In genomic region chr22:27045103-27045940, GRCh38 we compare ENCODE assay signal across 15 cellular contexts.
DNase-seq lines count a peak whose midpoint lies in the region; ATAC-seq and TF ChIP-seq lines count a peak whose summit lies in the region.
"Had no signal": no experiment of that assay in that cellular context is flagged by ENCODE, and none has a peak within 500 bp of the region (broad histone marks: within the 10 kb centered on the region; RNA-seq: fewer than 3 reads in every experiment).

No MANE protein-coding gene starts in this region.

- 61 to 62% methylated on average over 7 of the region's 7 CpGs for WGBS in aorta, 2 donors

- H3K9me3 Mint-ChIP-seq in nephron progenitor cell = peaks cover 3% of the 10 kb centered on the region
- H3K9me3 Mint-ChIP-seq: T-helper 2 cell treated with Interferon-gamma antibody and Interleukin-4, amounts not matched to agents 5 μg/mL and 100 μg/mL, for 36 hours had no signal

- H3K36me3 Mint-ChIP-seq in nephron progenitor cell (ENCODE audit: low read depth) = no peaks in the 10 kb centered on the region

- ATAC-seq in aorta (ENCODE audit: low FRiP score) (no peak), GM21529 (IDR thresholded peaks at IDR 0.05; ENCODE audit: unreplicated experiment) (no peak)
- ATAC-seq: stimulated activated naive CD8-positive, alpha-beta T cell treated with anti-CD3 and anti-CD28 coated beads, Interleukin-15, Interleukin-2, amounts not matched to agents 100 U/mL and 50 U/mL, for 24 hours had no signal

- H3K36me3 ChIP-seq in kidney epithelial cell (ENCODE audit: control insufficient read depth, insufficient read depth, low read length) = no peaks in the 10 kb centered on the region
- no peaks in the 10 kb centered on the region for H3K36me3 ChIP-seq in aorta (ENCODE audit: control insufficient read depth in 1 of 2, insufficient read depth in 2 of 2, low read length in 1 of 2)

- H3K4me1 ChIP-seq in aorta (ENCODE audit: control insufficient read depth in 1 of 2, insufficient read depth in 2 of 2, low read length in 2 of 2) = peaks cover 2 to 6% of the 10 kb centered on the region in 2 donors

- DNase-seq in COLO829 (ENCODE audit: low spot score) = peak; percentile 7
- peak; percentile 5 for DNase-seq in NCI-H146 (lab: John Stamatoyannopoulos, UW)
- peak; percentile 57 for DNase-seq in astrocyte of the hippocampus (ENCODE audit: low read depth, low spot score)
- DNase-seq in kidney epithelial cell (ENCODE audit: low read depth) = peak; percentile 28
- no peak for DNase-seq in aorta
- no peak for DNase-seq in NCI-H2029 treated with DMSO at 0.1 percent for 48 hours (lab: John Stamatoyannopoulos, UW)
- DNase-seq in nephron progenitor cell = no peak
- DNase-seq: activated CD8-positive, alpha-beta memory T cell treated with anti-CD3 and anti-CD28 coated beads, Interleukin-2, amount 50 U/mL, for 48 hours; anterior cingulate cortex; NCI-H774; stimulated activated naive CD8-positive, alpha-beta T cell treated with anti-CD3 and anti-CD28 coated beads, Interleukin-15, Interleukin-2, amounts not matched to agents 100 U/mL and 50 U/mL, for 24 hours had no signal

- no peaks in the 10 kb centered on the region for H3K9me3 ChIP-seq in aorta (ENCODE audit: control insufficient read depth, low read length)

- H3K27me3 ChIP-seq in kidney epithelial cell (ENCODE audit: control insufficient read depth, insufficient read depth, low read length) (no peaks in the 10 kb centered on the region), aorta (ENCODE audit: control insufficient read depth in 1 of 2, insufficient read depth in 2 of 2, low read length in 1 of 2) (no peaks in the 10 kb centered on the region)

- peaks cover 72% of the 10 kb centered on the region for H3K27me3 Mint-ChIP-seq in nephron progenitor cell (ENCODE audit: low read depth, poor library complexity)

- H3K4me3 Mint-ChIP-seq in nephron progenitor cell = no peak overlapping the region
- H3K4me3 Mint-ChIP-seq: IgD-negative memory B cell; T-helper 2 cell treated with Interferon-gamma antibody and Interleukin-4, amounts not matched to agents 5 μg/mL and 100 μg/mL, for 36 hours had no signal

- H3K27ac Mint-ChIP-seq in nephron progenitor cell = no peak overlapping the region
- H3K27ac Mint-ChIP-seq: IgD-negative memory B cell; T-helper 2 cell treated with Interferon-gamma antibody and Interleukin-4, amounts not matched to agents 5 μg/mL and 100 μg/mL, for 36 hours had no signal

- intact Hi-C loops in aorta (cut with DNase I) = no loop called here

- TF ChIP-seq CTCF in kidney epithelial cell (IDR thresholded peaks at IDR 0.05; ENCODE audit: insufficient read depth, low read length, poor library complexity, severe bottlenecking) (no peak), nephron progenitor cell (IDR thresholded peaks at IDR 0.05) (no peak)

- H3K4me1 Mint-ChIP-seq in nephron progenitor cell = peaks cover 29% of the 10 kb centered on the region
- H3K4me1 Mint-ChIP-seq: IgD-negative memory B cell had no signal

- no peak overlapping the region for H3K27ac ChIP-seq in aorta (ENCODE audit: low read depth in 1 of 2, low read length in 2 of 2)
- H3K27ac ChIP-seq: C4-2B had no signal

- H3K4me3 ChIP-seq in kidney epithelial cell (ENCODE audit: low read depth, low read length) = no peak overlapping the region
- no peak overlapping the region for H3K4me3 ChIP-seq in aorta (ENCODE audit: low read length in 2 of 2)

Comparison
In these comparisons a context has a peak if more than half of its experiments do, and no peak if none do; other contexts are left out.
1. DNase-seq: peak in COLO829 (single experiment), NCI-H146 (single experiment), astrocyte of the hippocampus (single experiment) and kidney epithelial cell (single experiment); none in aorta (0 of 2), NCI-H2029 treated with DMSO at 0.1 percent for 48 hours (single experiment) and nephron progenitor cell (single experiment).